Comparison of ENCODE assay signal across 18 cellular contexts in the genomic region with DNA sequence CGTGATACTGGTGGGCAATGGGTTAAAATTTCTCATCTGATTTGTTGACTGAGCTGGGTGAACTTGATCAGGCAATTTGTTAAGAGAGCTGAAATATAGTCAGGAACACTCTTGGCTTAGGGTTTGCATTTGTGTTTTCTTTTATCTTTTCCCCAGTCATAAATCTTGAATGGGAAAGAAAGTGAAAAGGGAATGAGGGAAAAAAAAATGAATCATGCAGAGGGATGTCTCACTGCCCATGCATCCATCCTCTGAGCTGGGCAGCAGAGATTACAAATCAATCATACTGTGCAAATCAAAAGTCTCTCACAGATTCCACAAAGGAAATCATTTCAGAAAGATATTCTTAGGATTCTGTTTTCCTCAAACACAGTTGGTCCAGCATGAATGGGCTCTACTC.
DNase-seq lines count a peak whose midpoint lies in the region; ATAC-seq and TF ChIP-seq lines count a peak whose summit lies in the region.
"Had no signal": no experiment of that assay in that cellular context is flagged by ENCODE, and none has a peak within 500 bp of the region (broad histone marks: within the 10 kb centered on the region; RNA-seq: fewer than 3 reads in every experiment).

No MANE protein-coding gene starts in this region.

- H2BK5ac ChIP-seq in IMR-90 (ENCODE audit: low read depth, low read length, poor library complexity, severe bottlenecking), result no peak overlapping the region

- CTCF ChIA-PET in IMR-90 (lab: Yijun Ruan, JAX), result no interaction called here

- no peak overlapping the region for H2AK5ac ChIP-seq in IMR-90 (ENCODE audit: low read depth, low read length)

- H3K79me1 ChIP-seq in IMR-90 (ENCODE audit: low read depth in 1 of 2, low read length in 2 of 2), result no peaks in the 10 kb centered on the region

- H3K36me3 ChIP-seq in IMR-90 (ENCODE audit: control insufficient read depth, insufficient read depth, low read length) (no peaks in the 10 kb centered on the region), smooth muscle cell (ENCODE audit: low read depth) (no peaks in the 10 kb centered on the region)
- H3K36me3 ChIP-seq: BE2C had no signal

- dilution Hi-C loops in IMR-90 (cut with HindIII; ENCODE audit: low sequenced_read_pairs, unreplicated experiment), result no loop called here

- H4K5ac ChIP-seq in IMR-90 (ENCODE audit: low read depth, low read length), result no peak overlapping the region

- H3K9ac ChIP-seq in IMR-90 (ENCODE audit: low read depth, low read length), result no peak overlapping the region
- no peak overlapping the region for H3K9ac ChIP-seq in smooth muscle cell (ENCODE audit: low read depth)

- peaks cover 31% of the 10 kb centered on the region for H3K9me3 Mint-ChIP-seq in nephron progenitor cell

- H2BK15ac ChIP-seq in IMR-90 (ENCODE audit: low read depth, low read length), result no peak overlapping the region

- H3K14ac ChIP-seq in IMR-90 (replicated peaks; ENCODE audit: low read depth, low read length), result no peak overlapping the region

- no peak for TF ChIP-seq RAD21 in IMR-90 (IDR thresholded peaks at IDR 0.05; ENCODE audit: low read length)

- no peak overlapping the region for H3K27ac Mint-ChIP-seq in nephron progenitor cell
- H3K27ac Mint-ChIP-seq: CD14-positive monocyte; CD8-positive, alpha-beta T cell; H9 had no signal

- H3K4me3 Mint-ChIP-seq in nephron progenitor cell, result no peak overlapping the region
- H3K4me3 Mint-ChIP-seq: CD14-positive monocyte; CD8-positive, alpha-beta T cell; H9 had no signal

- intact Hi-C loops in IMR-90 (cut with micrococcal nuclease), result no loop called here

- H3K9me1 ChIP-seq in IMR-90 (ENCODE audit: insufficient read depth, low read length), result no peaks in the 10 kb centered on the region

- peaks cover 7% of the 10 kb centered on the region for H3K27me3 Mint-ChIP-seq in nephron progenitor cell (ENCODE audit: low read depth, poor library complexity)

- in situ Hi-C loops in IMR-90 (cut with MboI; ENCODE audit: low sequenced_read_pairs), result no loop called here

- H2AK9ac ChIP-seq in IMR-90 (replicated peaks; ENCODE audit: low read depth, low read length, poor library complexity), result no peak overlapping the region

- no peak overlapping the region for H4K91ac ChIP-seq in IMR-90 (ENCODE audit: insufficient read depth, low read depth, low read length)

- H3K18ac ChIP-seq in IMR-90 (ENCODE audit: low read depth, low read length), result no peak overlapping the region

- no peak for TF ChIP-seq POLR2A in IMR-90 (IDR thresholded peaks at IDR 0.05; ENCODE audit: low read depth, low read length)

- H3K27me3 ChIP-seq in IMR-90 (ENCODE audit: control insufficient read depth, insufficient read depth, low read length), result no peaks in the 10 kb centered on the region
- H3K27me3 ChIP-seq in smooth muscle cell (ENCODE audit: low read depth), result no peaks in the 10 kb centered on the region
- H3K27me3 ChIP-seq: BE2C had no signal

- no peak overlapping the region for H3K23ac ChIP-seq in IMR-90 (ENCODE audit: low read depth, low read length)

- H3K4me1 ChIP-seq in IMR-90 (ENCODE audit: control insufficient read depth, insufficient read depth, low read length) (no peaks in the 10 kb centered on the region), smooth muscle cell (ENCODE audit: low read depth) (no peaks in the 10 kb centered on the region)
- H3K4me1 ChIP-seq: BE2C had no signal

- peaks cover 14% of the 10 kb centered on the region for H3K36me3 Mint-ChIP-seq in nephron progenitor cell (ENCODE audit: low read depth)
- H3K36me3 Mint-ChIP-seq: CD14-positive monocyte; CD8-positive, alpha-beta T cell had no signal

- H3K27ac ChIP-seq in IMR-90 (ENCODE audit: insufficient read depth, low read length) (no peak overlapping the region), smooth muscle cell (ENCODE audit: low read depth) (peak overlapping the region; percentile 93)

- no peak overlapping the region for H2BK120ac ChIP-seq in IMR-90 (ENCODE audit: low read depth, low read length)

- H3K9me3 ChIP-seq in IMR-90 (ENCODE audit: control insufficient read depth, insufficient read depth, low read length) (0 out of 2 replicates have a peak, but pooled peaks cover 2% of the 10 kb centered on the region), smooth muscle cell (replicated peaks; ENCODE audit: low read depth) (peaks cover 5% of the 10 kb centered on the region)
- H3K9me3 ChIP-seq: BE2C had no signal

- WGBS in IMR-90 (ENCODE audit: extremely low coverage in 2 of 2, insufficient read length in 1 of 2), 2 experiments, result no CpG with 5 or more reads among the region's 1 CpG
- WGBS in smooth muscle cell (ENCODE audit: low lambda C conversion rate), result 93% methylated on average over 1 of the region's 1 CpG

- no peak overlapping the region for H3K56ac ChIP-seq in IMR-90 (ENCODE audit: extremely low read depth, insufficient read depth, low read length)

- no peaks in the 10 kb centered on the region for H3K79me2 ChIP-seq in smooth muscle cell (ENCODE audit: low read depth)

- H2AFZ ChIP-seq in IMR-90 (replicated peaks; ENCODE audit: low read length, poor library complexity) (no peak overlapping the region), smooth muscle cell (ENCODE audit: low read depth) (no peak overlapping the region)

- peaks cover 25% of the 10 kb centered on the region for H3K4me1 Mint-ChIP-seq in nephron progenitor cell
- H3K4me1 Mint-ChIP-seq: CD14-positive monocyte, H9 had no signal

- ATAC-seq in IMR-90 (ENCODE audit: low read depth) (no peak), omental fat pad (ENCODE audit: low FRiP score) (no peak)
- ATAC-seq: CD8-positive, alpha-beta T cell; HepG2 had no signal

- TF ChIP-seq CTCF in IMR-90 (conservative IDR thresholded peaks at IDR 0.05; ENCODE audit: low read depth, low read length), result no peak
- TF ChIP-seq CTCF in smooth muscle cell (IDR thresholded peaks at IDR 0.05; ENCODE audit: borderline replicate concordance, insufficient read depth, poor library complexity, severe bottlenecking), result no peak
- TF ChIP-seq CTCF in omental fat pad (IDR thresholded peaks at IDR 0.05), result no peak
- no peak for TF ChIP-seq CTCF in nephron progenitor cell (IDR thresholded peaks at IDR 0.05)

- DNase-seq in A172 (ENCODE audit: low spot score) (peak; percentile 4), IMR-90 (peak; percentile 5), kidney tubule cell (ENCODE audit: low spot score) (peak; percentile 49), smooth muscle cell (lab: John Stamatoyannopoulos, UW; ENCODE audit: unreplicated experiment) (no peak), omental fat pad (ENCODE audit: low spot score) (no peak), nephron progenitor cell (no peak), ureter (ENCODE audit: low spot score) (no peak)
- DNase-seq: 8988T; BE2C; CD8-positive, alpha-beta T cell; COR-L47; DMS153; DND-41; GDM1; GOT3; H9 had no signal

- POLR2A ChIA-PET in IMR-90 (lab: Charles Lee; ENCODE audit: unreplicated experiment), result no interaction called here

- H2BK20ac ChIP-seq in IMR-90 (ENCODE audit: low read depth, low read length), result no peak overlapping the region

- H3K4me3 ChIP-seq in IMR-90 (ENCODE audit: insufficient read depth, low read depth, low read length) (no peak overlapping the region), smooth muscle cell (no peak overlapping the region)

- H3K4me2 ChIP-seq in IMR-90 (ENCODE audit: low read depth, low read length) (no peak overlapping the region), smooth muscle cell (no peak overlapping the region)

- no TSS peak for BruUV-seq in IMR-90 (replicated peaks; lab: Mats Ljungman, UMichigan)

- no peak overlapping the region for H3K4ac ChIP-seq in IMR-90 (ENCODE audit: low read depth, low read length)

- H4K8ac ChIP-seq in IMR-90 (ENCODE audit: low read depth in 2 of 2, low read length in 2 of 2), result no peak overlapping the region

- peaks cover 11% of the 10 kb centered on the region for H3F3A ChIP-seq in smooth muscle cell (ENCODE audit: low read depth)

- H4K20me1 ChIP-seq in IMR-90 (ENCODE audit: insufficient read depth, low read length) (no peaks in the 10 kb centered on the region), smooth muscle cell (ENCODE audit: low read depth) (no peaks in the 10 kb centered on the region)

TF ChIP-seq in IMR-90, 13 proteins besides CTCF, POLR2A, EP300 and RAD21:
- no peak for TF ChIP-seq FOS (IDR thresholded peaks at IDR 0.05; ENCODE audit: low read depth, low read length)
- TF ChIP-seq, protein P1, sequence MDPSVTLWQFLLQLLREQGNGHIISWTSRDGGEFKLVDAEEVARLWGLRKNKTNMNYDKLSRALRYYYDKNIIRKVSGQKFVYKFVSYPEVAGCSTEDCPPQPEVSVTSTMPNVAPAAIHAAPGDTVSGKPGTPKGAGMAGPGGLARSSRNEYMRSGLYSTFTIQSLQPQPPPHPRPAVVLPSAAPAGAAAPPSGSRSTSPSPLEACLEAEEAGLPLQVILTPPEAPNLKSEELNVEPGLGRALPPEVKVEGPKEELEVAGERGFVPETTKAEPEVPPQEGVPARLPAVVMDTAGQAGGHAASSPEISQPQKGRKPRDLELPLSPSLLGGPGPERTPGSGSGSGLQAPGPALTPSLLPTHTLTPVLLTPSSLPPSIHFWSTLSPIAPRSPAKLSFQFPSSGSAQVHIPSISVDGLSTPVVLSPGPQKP (IDR thresholded peaks at IDR 0.05; ENCODE audit: borderline replicate concordance, low read depth, low read length), result no peak
TF ChIP-seq in IMR-90: peak in this region for 0.

Comparison
In these comparisons a context has a peak if more than half of its experiments do, and no peak if none do; other contexts are left out.
1. DNase-seq: peak in A172 (single experiment), IMR-90 (single experiment) and kidney tubule cell (single experiment); none in smooth muscle cell (single experiment), omental fat pad (single experiment), nephron progenitor cell (single experiment) and ureter (single experiment).